ENCODE assay signal across 11 cellular contexts in genomic region chr18:5417342-5417741, GRCh38.
DNase-seq lines count a peak whose midpoint lies in the region; ATAC-seq, FAIRE-seq and TF ChIP-seq lines count a peak whose summit lies in the region.
"Had no signal": no experiment of that assay in that cellular context is flagged by ENCODE, and none has a peak within 500 bp of the region (broad histone marks: within the 10 kb centered on the region; RNA-seq: fewer than 3 reads in every experiment).

No MANE protein-coding gene starts in this region.

- peaks cover 3 to 17% of the 10 kb centered on the region in 2 donors for H3K36me3 ChIP-seq in small intestine (ENCODE audit: control insufficient read depth in 2 of 2, insufficient read depth in 2 of 2, low read length in 2 of 2)

- FAIRE-seq in RCC 7860 (lab: Jason Lieb, UNC), result no peak
- no peak for FAIRE-seq in small intestine (lab: Jason Lieb, UNC)
- FAIRE-seq: endometrium had no signal

- no peak overlapping the region for H3K27ac ChIP-seq in small intestine (ENCODE audit: low read depth in 1 of 2, low read length in 1 of 2)

- H3K4me1 ChIP-seq in small intestine (ENCODE audit: control insufficient read depth in 2 of 2, insufficient read depth in 1 of 2, low read depth in 1 of 2, low read length in 1 of 2), result no peaks in the 10 kb centered on the region

- H3K4me3 ChIP-seq in fibroblast of the aortic adventitia (ENCODE audit: low read depth, low read length) (no peak overlapping the region), small intestine (ENCODE audit: low read depth in 1 of 2, low read length in 2 of 2) (no peak overlapping the region)

- DNase-seq in OCI-M1 (lab: John Stamatoyannopoulos, UW) (peak; percentile 55), fibroblast of the aortic adventitia (ENCODE audit: low read depth) (peak; percentile 8), nucleus accumbens (lab: John Stamatoyannopoulos, UW) (peak in 36 of 56 donors; percentile 5 to 61 (median 36)), RCC 7860 (ENCODE audit: low spot score) (no peak), small intestine (no peak), cortex of kidney (lab: John Stamatoyannopoulos, UW) (no peak)
- DNase-seq: activated naive CD8-positive, alpha-beta T cell treated with anti-CD3 and anti-CD28 coated beads, Interleukin-2, amount 50 U/mL, for 24 hours; CD8-positive, alpha-beta memory T cell had no signal

- no peaks in the 10 kb centered on the region for H3K27me3 ChIP-seq in small intestine (ENCODE audit: control insufficient read depth in 2 of 2, insufficient read depth in 2 of 2, low read length in 2 of 2)

- H3K9me3 ChIP-seq in small intestine (ENCODE audit: control insufficient read depth, low read depth), result no peaks in the 10 kb centered on the region

- WGBS in small intestine, 3 donors, result 69 to 77% (median 71%) methylated on average over 8 of the region's 8 CpGs

- TF ChIP-seq CTCF in fibroblast of the aortic adventitia (IDR thresholded peaks at IDR 0.05; ENCODE audit: insufficient read depth, low read length), result no peak

- ATAC-seq in GM19372 (IDR thresholded peaks at IDR 0.05; ENCODE audit: low read depth, unreplicated experiment) (peak; percentile 59), HG02938 (IDR thresholded peaks at IDR 0.05; ENCODE audit: unreplicated experiment) (no peak)
- ATAC-seq: activated naive CD8-positive, alpha-beta T cell treated with anti-CD3 and anti-CD28 coated beads, Interleukin-2, amount 50 U/mL, for 24 hours had no signal

Comparison
In these comparisons a context has a peak if more than half of its experiments do, and no peak if none do; other contexts are left out.
1. DNase-seq: peak in OCI-M1 (single experiment), fibroblast of the aortic adventitia (single experiment) and nucleus accumbens (36 of 56); none in RCC 7860 (single experiment), small intestine (single experiment) and cortex of kidney (single experiment).